Comparison of ENCODE assay signal across 1 cellular context in genomic region chr5:91028518-91028956, GRCh38.
A peak's percentile ranks its signal among the peaks of the same experiment; 100 is the strongest.
TF ChIP-seq lines count a peak whose summit lies in the region.

No MANE protein-coding gene starts in this region.

TF ChIP-seq in K562, 482 proteins besides CTCF, POLR2A, EP300 and RAD21 (continued from another document and continues in another):
- TF ChIP-seq ZBTB40 (IDR thresholded peaks at IDR 0.05): 0 out of 2 replicates have a peak, but pooled peaks have one; percentile 23
- TF ChIP-seq ZBTB40 (CRISPR knock-in tag; IDR thresholded peaks at IDR 0.05): no peak
- no peak for TF ChIP-seq ZNF449 (CRISPR knock-in tag; IDR thresholded peaks at IDR 0.05)
- no peak for TF ChIP-seq DIDO1 (tag; IDR thresholded peaks at IDR 0.05; ENCODE audit: low read depth)
- peak; percentile 53 for TF ChIP-seq KLF16 (IDR thresholded peaks at IDR 0.05)
- TF ChIP-seq ZNF639 (CRISPR knock-in tag; conservative IDR thresholded peaks at IDR 0.05 in 1 of 2, IDR thresholded peaks at IDR 0.05 in 1 of 2): peak in 1 of 2 experiments; percentile 66; a peak in 2 of 4 replicates
- TF ChIP-seq TOE1 (IDR thresholded peaks at IDR 0.05; ENCODE audit: borderline replicate concordance): no peak
- TF ChIP-seq TOE1 (CRISPR knock-in tag; IDR thresholded peaks at IDR 0.05; ENCODE audit: borderline replicate concordance, low read depth): no peak
- TF ChIP-seq RBBP5 (IDR thresholded peaks at IDR 0.05; ENCODE audit: borderline replicate concordance, insufficient read depth, low read length, poor library complexity, severe bottlenecking): no peak
- no peak for TF ChIP-seq ZNF197 (CRISPR knock-in tag; IDR thresholded peaks at IDR 0.05; ENCODE audit: low read depth)
- no peak for TF ChIP-seq MCM5 (IDR thresholded peaks at IDR 0.05; ENCODE audit: low read depth)
- no peak for TF ChIP-seq PTRF (tag; IDR thresholded peaks at IDR 0.05)
- no peak for TF ChIP-seq XRCC5 (IDR thresholded peaks at IDR 0.05; ENCODE audit: low read depth, low read length)
- TF ChIP-seq ZNF395 (CRISPR knock-in tag; IDR thresholded peaks at IDR 0.05): 0 out of 2 replicates have a peak, but pooled peaks have one; percentile 37
- TF ChIP-seq NRF1 (conservative IDR thresholded peaks at IDR 0.05 in 1 of 2, IDR thresholded peaks at IDR 0.05 in 1 of 2): no peak
- TF ChIP-seq ETV5 (CRISPR knock-in tag; IDR thresholded peaks at IDR 0.05; ENCODE audit: low read depth): no peak
- no peak for TF ChIP-seq TSC22D4 (tag; IDR thresholded peaks at IDR 0.05)
- no peak for TF ChIP-seq ZNF431 (CRISPR knock-in tag; IDR thresholded peaks at IDR 0.05)
- no peak for TF ChIP-seq YBX1 (IDR thresholded peaks at IDR 0.05)
- no peak for TF ChIP-seq CHD2 (IDR thresholded peaks at IDR 0.05; ENCODE audit: low read depth, low read length)
- TF ChIP-seq KAT2B (IDR thresholded peaks at IDR 0.05; ENCODE audit: low read depth, low read length): no peak
- no peak for TF ChIP-seq ZFP91 (CRISPR knock-in tag; IDR thresholded peaks at IDR 0.05)
- no peak for TF ChIP-seq HOXB6 (CRISPR knock-in tag; IDR thresholded peaks at IDR 0.05; ENCODE audit: borderline replicate concordance)
- TF ChIP-seq NCOA2 (IDR thresholded peaks at IDR 0.05; ENCODE audit: partially characterized antibody in 2 of 2): no peak
- no peak for TF ChIP-seq E2F5 (CRISPR knock-in tag; IDR thresholded peaks at IDR 0.05)
- peak; percentile 25; the same call in 1 of the 2 replicates for TF ChIP-seq SMARCC2 (IDR thresholded peaks at IDR 0.05; ENCODE audit: low read depth)
- TF ChIP-seq TEAD4 (IDR thresholded peaks at IDR 0.05; ENCODE audit: low read length): peak; percentile 89
- no peak for TF ChIP-seq TEAD4 (CRISPR knock-in tag; IDR thresholded peaks at IDR 0.05; ENCODE audit: borderline replicate concordance)
- TF ChIP-seq ZNF124 (CRISPR knock-in tag; IDR thresholded peaks at IDR 0.05): no peak
- TF ChIP-seq ZNF280B (CRISPR knock-in tag; IDR thresholded peaks at IDR 0.05): no peak
- TF ChIP-seq KAT8 (IDR thresholded peaks at IDR 0.05; ENCODE audit: low read depth): no peak
- no peak for TF ChIP-seq DMBX1 (CRISPR knock-in tag; IDR thresholded peaks at IDR 0.05; ENCODE audit: borderline replicate concordance)
- TF ChIP-seq ZBTB9 (CRISPR knock-in tag; IDR thresholded peaks at IDR 0.05): no peak
- no peak for TF ChIP-seq MYBL2 (IDR thresholded peaks at IDR 0.05; ENCODE audit: low read depth)
- TF ChIP-seq MYBL2 (CRISPR knock-in tag; IDR thresholded peaks at IDR 0.05; ENCODE audit: borderline replicate concordance): no peak
- TF ChIP-seq MTA1 (IDR thresholded peaks at IDR 0.05; ENCODE audit: borderline replicate concordance): no peak
- TF ChIP-seq KLF6 (CRISPR knock-in tag; IDR thresholded peaks at IDR 0.05; ENCODE audit: borderline replicate concordance): no peak
- TF ChIP-seq NFE2L1 (tag; IDR thresholded peaks at IDR 0.05; ENCODE audit: borderline replicate concordance, low read depth): no peak
- no peak for TF ChIP-seq MAZ (CRISPR knock-in tag; conservative IDR thresholded peaks at IDR 0.05 in 1 of 2, IDR thresholded peaks at IDR 0.05 in 1 of 2)
- TF ChIP-seq MXD1 (CRISPR knock-in tag; IDR thresholded peaks at IDR 0.05; ENCODE audit: borderline replicate concordance, poor library complexity, severe bottlenecking): no peak
- no peak for TF ChIP-seq TAF1 (IDR thresholded peaks at IDR 0.05; ENCODE audit: control insufficient read depth, extremely low read depth, insufficient read depth, low read length, severe bottlenecking)
- TF ChIP-seq GTF2F1 (IDR thresholded peaks at IDR 0.05; ENCODE audit: low read depth, low read length): no peak
- TF ChIP-seq ZSCAN32 (CRISPR knock-in tag; IDR thresholded peaks at IDR 0.05): no peak
- TF ChIP-seq ZSCAN29 (IDR thresholded peaks at IDR 0.05): no peak
- no peak for TF ChIP-seq BMI1 (IDR thresholded peaks at IDR 0.05; ENCODE audit: low read length)
- TF ChIP-seq BRCA1 (IDR thresholded peaks at IDR 0.05): no peak
- no peak for TF ChIP-seq BRCA1 (CRISPR knock-in tag; IDR thresholded peaks at IDR 0.05)
- TF ChIP-seq ZBTB8A (IDR thresholded peaks at IDR 0.05; ENCODE audit: partially characterized antibody): no peak
- no peak for TF ChIP-seq ZNF445 (CRISPR knock-in tag; IDR thresholded peaks at IDR 0.05; ENCODE audit: low read depth)
- TF ChIP-seq SMARCA5 (IDR thresholded peaks at IDR 0.05): no peak
- TF ChIP-seq PHTF2 (CRISPR knock-in tag; IDR thresholded peaks at IDR 0.05): no peak
- no peak for TF ChIP-seq MCM3 (IDR thresholded peaks at IDR 0.05)
